Comparison of ENCODE assay signal across 2 cellular contexts in the genomic region with DNA sequence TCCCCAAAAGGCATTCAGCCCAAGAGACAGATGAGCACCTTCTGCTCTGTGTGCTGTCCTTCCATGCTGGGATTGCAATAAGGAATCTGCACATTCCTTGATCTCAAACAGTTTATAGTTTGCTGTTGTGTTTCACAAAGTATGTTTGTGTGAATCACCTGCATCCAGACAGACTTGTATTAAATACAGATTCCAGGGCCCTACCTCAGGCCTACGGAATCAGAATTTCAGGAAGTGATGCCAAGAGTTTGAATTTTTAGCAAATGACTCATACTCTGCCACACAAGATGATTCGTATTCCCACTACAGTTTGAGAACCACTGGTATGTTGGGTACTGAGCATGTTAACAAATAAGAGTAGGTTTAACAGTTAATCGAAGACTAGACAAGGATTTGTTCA.
A peak's percentile ranks its signal among the peaks of the same experiment; 100 is the strongest.
TF ChIP-seq lines count a peak whose summit lies in the region.

No MANE protein-coding gene starts in this region.

TF ChIP-seq in HCT116, 20 proteins besides CTCF, POLR2A, EP300 and RAD21 (continued from another document):
- TF ChIP-seq, protein P1, sequence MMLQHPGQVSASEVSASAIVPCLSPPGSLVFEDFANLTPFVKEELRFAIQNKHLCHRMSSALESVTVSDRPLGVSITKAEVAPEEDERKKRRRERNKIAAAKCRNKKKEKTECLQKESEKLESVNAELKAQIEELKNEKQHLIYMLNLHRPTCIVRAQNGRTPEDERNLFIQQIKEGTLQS (IDR thresholded peaks at IDR 0.05) = 0 out of 2 replicates have a peak, but pooled peaks have one; percentile 35
- TF ChIP-seq SRF (IDR thresholded peaks at IDR 0.05; ENCODE audit: low read depth) (no peak), ZFX (IDR thresholded peaks at IDR 0.05) (no peak), YY1 (IDR thresholded peaks at IDR 0.05; ENCODE audit: extremely low read depth, insufficient replicate concordance, low read depth, low read length) (no peak), CBX3 (IDR thresholded peaks at IDR 0.05; ENCODE audit: low read depth) (peak; percentile 74; the same call in 1 of the 2 replicates), ELF1 (IDR thresholded peaks at IDR 0.05; ENCODE audit: borderline replicate concordance, low read depth) (peak; percentile 39; the same call in 1 of the 2 replicates), FOSL1 (IDR thresholded peaks at IDR 0.05; ENCODE audit: low read depth) (peak; percentile 68), SP1 (IDR thresholded peaks at IDR 0.05; ENCODE audit: low read depth) (0 out of 2 replicates have a peak, but pooled peaks have one; percentile 19), ZBTB33 (IDR thresholded peaks at IDR 0.05; ENCODE audit: extremely low read depth, insufficient replicate concordance, low read length) (no peak), EZH2phosphoT487 (IDR thresholded peaks at IDR 0.05; ENCODE audit: borderline replicate concordance) (no peak), POLR2AphosphoS5 (IDR thresholded peaks at IDR 0.05; ENCODE audit: low read depth, low read length) (no peak)
- TF ChIP-seq, protein P2, sequence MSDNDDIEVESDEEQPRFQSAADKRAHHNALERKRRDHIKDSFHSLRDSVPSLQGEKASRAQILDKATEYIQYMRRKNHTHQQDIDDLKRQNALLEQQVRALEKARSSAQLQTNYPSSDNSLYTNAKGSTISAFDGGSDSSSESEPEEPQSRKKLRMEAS (IDR thresholded peaks at IDR 0.05) = 0 out of 2 replicates have a peak, but pooled peaks have one; percentile 14

TF ChIP-seq in SK-N-SH, 30 proteins besides CTCF, POLR2A, EP300 and RAD21 (continued from another document):
- TF ChIP-seq ZBTB33 (IDR thresholded peaks at IDR 0.05; ENCODE audit: borderline replicate concordance, low read depth) = no peak
- peak; percentile 80 for TF ChIP-seq ELF1 (IDR thresholded peaks at IDR 0.05)
- TF ChIP-seq TCF12 (IDR thresholded peaks at IDR 0.05) = peak; percentile 65
- TF ChIP-seq NFIC (IDR thresholded peaks at IDR 0.05; ENCODE audit: borderline replicate concordance) = peak; percentile 99
- TF ChIP-seq PBX3 (IDR thresholded peaks at IDR 0.05) = peak; percentile 57
- TF ChIP-seq POLR2AphosphoS5 (IDR thresholded peaks at IDR 0.05; ENCODE audit: low read depth, low read length) = peak; percentile 59; the same call in 1 of the 2 replicates
- peak; percentile 52 for TF ChIP-seq GABPA (IDR thresholded peaks at IDR 0.05; ENCODE audit: low read depth)
- no peak for TF ChIP-seq MXI1 (IDR thresholded peaks at IDR 0.05; ENCODE audit: low read depth, low read length)
- TF ChIP-seq TEAD4 (IDR thresholded peaks at IDR 0.05; ENCODE audit: borderline replicate concordance, insufficient read depth) = peak; percentile 66; the same call in 1 of the 2 replicates
- TF ChIP-seq, protein P2 (IDR thresholded peaks at IDR 0.05; ENCODE audit: low read depth) = peak; percentile 56; the same call in 1 of the 2 replicates
- TF ChIP-seq RXRA (IDR thresholded peaks at IDR 0.05; ENCODE audit: borderline replicate concordance, low read depth) = no peak
- TF ChIP-seq FOXM1 (IDR thresholded peaks at IDR 0.05; ENCODE audit: low read depth) = no peak
- no peak for TF ChIP-seq YY1 (IDR thresholded peaks at IDR 0.05; ENCODE audit: low read depth)
- 0 out of 2 replicates have a peak, but pooled peaks have one; percentile 30 for TF ChIP-seq SIN3A (IDR thresholded peaks at IDR 0.05; ENCODE audit: borderline replicate concordance, low read depth, low read length)
- TF ChIP-seq FOSL2 (IDR thresholded peaks at IDR 0.05; ENCODE audit: borderline replicate concordance, low read depth) = peak; percentile 93
- TF ChIP-seq FOXJ3 (CRISPR knock-in tag; IDR thresholded peaks at IDR 0.05) = no peak
- TF ChIP-seq USF2 (IDR thresholded peaks at IDR 0.05; ENCODE audit: borderline replicate concordance, low read depth, low read length) = no peak
- TF ChIP-seq MEF2A (IDR thresholded peaks at IDR 0.05; ENCODE audit: borderline replicate concordance, low read depth) = peak; percentile 52; the same call in 1 of the 2 replicates
- TF ChIP-seq RFX5 (IDR thresholded peaks at IDR 0.05; ENCODE audit: low read length) = no peak
- peak; percentile 26; the same call in 1 of the 2 replicates for TF ChIP-seq TAF1 (IDR thresholded peaks at IDR 0.05; ENCODE audit: borderline replicate concordance, low read depth, low read length)
- no peak for TF ChIP-seq GATA2 (CRISPR knock-in tag; IDR thresholded peaks at IDR 0.05)
TF ChIP-seq in SK-N-SH: peak in this region for 13.
